Comparison of ENCODE assay signal across 8 cellular contexts in genomic region chr10:22505923-22506685, GRCh38.
DNase-seq lines count a peak whose midpoint lies in the region; TF ChIP-seq lines count a peak whose summit lies in the region.

No MANE protein-coding gene starts in this region.

- H3K4me3 Mint-ChIP-seq in glutamatergic neuron (ENCODE audit: unreplicated experiment) = no peak overlapping the region

- no peaks in the 10 kb centered on the region for H3K4me1 Mint-ChIP-seq in glutamatergic neuron (ENCODE audit: low read depth, unreplicated experiment)

- H3K4me1 ChIP-seq in esophagus squamous epithelium = peaks cover 0 to 3% (median 0%) of the 10 kb centered on the region in 3 donors

- no peak for TF ChIP-seq POLR2A in esophagus squamous epithelium (IDR thresholded peaks at IDR 0.05)

- no peak overlapping the region for H3K27ac Mint-ChIP-seq in glutamatergic neuron (ENCODE audit: unreplicated experiment)

- H3K9me3 Mint-ChIP-seq in glutamatergic neuron (ENCODE audit: unreplicated experiment) = peaks cover 4% of the 10 kb centered on the region

- peaks cover 1% of the 10 kb centered on the region for H3K27me3 Mint-ChIP-seq in glutamatergic neuron (ENCODE audit: unreplicated experiment)

- no peak overlapping the region for H3K27ac ChIP-seq in esophagus squamous epithelium

- H3K4me3 ChIP-seq in esophagus squamous epithelium = no peak overlapping the region

- no peaks in the 10 kb centered on the region for H3K27me3 ChIP-seq in esophagus squamous epithelium

- DNase-seq in EH (ENCODE audit: low read depth) (peak; percentile 21), Kasumi-1 (lab: John Stamatoyannopoulos, UW) (peak; percentile 35 to 40), inferior parietal cortex (ENCODE audit: extremely low spot score) (no peak), glutamatergic neuron (no peak), medulla oblongata (ENCODE audit: extremely low spot score) (no peak), esophagus squamous epithelium (lab: John Stamatoyannopoulos, UW) (no peak)
- peak; percentile 20 for DNase-seq in activated T-helper 9 cell treated with anti-CD3 and anti-CD28 coated beads, Interleukin-2, amount 50 U/mL, for 16 hours (ENCODE audit: low read depth)
- DNase-seq in stimulated activated CD4-positive, alpha-beta T cell treated with anti-CD3 and anti-CD28 coated beads, Interleukin-15, amount 100 ng/mL, for 24 hours = peak; percentile 47

- no peaks in the 10 kb centered on the region for H3K36me3 Mint-ChIP-seq in glutamatergic neuron (ENCODE audit: unreplicated experiment)

- 40 to 45% methylated on average over 7 to 10 of the region's 11 CpGs for WGBS in esophagus squamous epithelium, 2 donors

- no peak for TF ChIP-seq CTCF in glutamatergic neuron (IDR thresholded peaks at IDR 0.05; ENCODE audit: partially characterized antibody, unreplicated experiment)
- no peak for TF ChIP-seq CTCF in esophagus squamous epithelium (IDR thresholded peaks at IDR 0.05)

- no peaks in the 10 kb centered on the region for H3K36me3 ChIP-seq in esophagus squamous epithelium

- intact Hi-C loops in esophagus squamous epithelium (cut with DNase I) = no loop called here

- H3K9me3 ChIP-seq in esophagus squamous epithelium = no peaks in the 10 kb centered on the region

Comparison
In these comparisons a context has a peak if more than half of its experiments do, and no peak if none do; other contexts are left out.
1. DNase-seq: peak in EH (single experiment), Kasumi-1 (2 of 2), activated T-helper 9 cell treated with anti-CD3 and anti-CD28 coated beads, Interleukin-2, amount 50 U/mL, for 16 hours (single experiment) and stimulated activated CD4-positive, alpha-beta T cell treated with anti-CD3 and anti-CD28 coated beads, Interleukin-15, amount 100 ng/mL, for 24 hours (single experiment); none in inferior parietal cortex (single experiment), glutamatergic neuron (single experiment), medulla oblongata (single experiment) and esophagus squamous epithelium (single experiment).